In genomic region chr10:57785546-57785945, GRCh38 we compare ENCODE assay signal across 1 cellular context.
TF ChIP-seq lines count a peak whose summit lies in the region.

No MANE protein-coding gene starts in this region.

TF ChIP-seq in WTC11, 78 proteins besides CTCF, POLR2A, EP300 and RAD21 (continued from another document):
- TF ChIP-seq, protein P1, sequence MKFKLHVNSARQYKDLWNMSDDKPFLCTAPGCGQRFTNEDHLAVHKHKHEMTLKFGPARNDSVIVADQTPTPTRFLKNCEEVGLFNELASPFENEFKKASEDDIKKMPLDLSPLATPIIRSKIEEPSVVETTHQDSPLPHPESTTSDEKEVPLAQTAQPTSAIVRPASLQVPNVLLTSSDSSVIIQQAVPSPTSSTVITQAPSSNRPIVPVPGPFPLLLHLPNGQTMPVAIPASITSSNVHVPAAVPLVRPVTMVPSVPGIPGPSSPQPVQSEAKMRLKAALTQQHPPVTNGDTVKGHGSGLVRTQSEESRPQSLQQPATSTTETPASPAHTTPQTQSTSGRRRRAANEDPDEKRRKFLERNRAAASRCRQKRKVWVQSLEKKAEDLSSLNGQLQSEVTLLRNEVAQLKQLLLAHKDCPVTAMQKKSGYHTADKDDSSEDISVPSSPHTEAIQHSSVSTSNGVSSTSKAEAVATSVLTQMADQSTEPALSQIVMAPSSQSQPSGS (CRISPR knock-in tag; IDR thresholded peaks at IDR 0.05; ENCODE audit: borderline replicate concordance, low read depth) = no peak
- TF ChIP-seq, protein P2, sequence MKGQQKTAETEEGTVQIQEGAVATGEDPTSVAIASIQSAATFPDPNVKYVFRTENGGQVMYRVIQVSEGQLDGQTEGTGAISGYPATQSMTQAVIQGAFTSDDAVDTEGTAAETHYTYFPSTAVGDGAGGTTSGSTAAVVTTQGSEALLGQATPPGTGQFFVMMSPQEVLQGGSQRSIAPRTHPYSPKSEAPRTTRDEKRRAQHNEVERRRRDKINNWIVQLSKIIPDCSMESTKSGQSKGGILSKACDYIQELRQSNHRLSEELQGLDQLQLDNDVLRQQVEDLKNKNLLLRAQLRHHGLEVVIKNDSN (CRISPR knock-in tag; IDR thresholded peaks at IDR 0.05) = no peak
- TF ChIP-seq, protein P3, sequence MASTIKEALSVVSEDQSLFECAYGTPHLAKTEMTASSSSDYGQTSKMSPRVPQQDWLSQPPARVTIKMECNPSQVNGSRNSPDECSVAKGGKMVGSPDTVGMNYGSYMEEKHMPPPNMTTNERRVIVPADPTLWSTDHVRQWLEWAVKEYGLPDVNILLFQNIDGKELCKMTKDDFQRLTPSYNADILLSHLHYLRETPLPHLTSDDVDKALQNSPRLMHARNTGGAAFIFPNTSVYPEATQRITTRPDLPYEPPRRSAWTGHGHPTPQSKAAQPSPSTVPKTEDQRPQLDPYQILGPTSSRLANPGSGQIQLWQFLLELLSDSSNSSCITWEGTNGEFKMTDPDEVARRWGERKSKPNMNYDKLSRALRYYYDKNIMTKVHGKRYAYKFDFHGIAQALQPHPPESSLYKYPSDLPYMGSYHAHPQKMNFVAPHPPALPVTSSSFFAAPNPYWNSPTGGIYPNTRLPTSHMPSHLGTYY (CRISPR knock-in tag; IDR thresholded peaks at IDR 0.05) = no peak
- TF ChIP-seq, protein P4, sequence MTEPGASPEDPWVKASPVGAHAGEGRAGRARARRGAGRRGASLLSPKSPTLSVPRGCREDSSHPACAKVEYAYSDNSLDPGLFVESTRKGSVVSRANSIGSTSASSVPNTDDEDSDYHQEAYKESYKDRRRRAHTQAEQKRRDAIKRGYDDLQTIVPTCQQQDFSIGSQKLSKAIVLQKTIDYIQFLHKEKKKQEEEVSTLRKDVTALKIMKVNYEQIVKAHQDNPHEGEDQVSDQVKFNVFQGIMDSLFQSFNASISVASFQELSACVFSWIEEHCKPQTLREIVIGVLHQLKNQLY (CRISPR knock-in tag; IDR thresholded peaks at IDR 0.05) = no peak
- TF ChIP-seq, protein P5, sequence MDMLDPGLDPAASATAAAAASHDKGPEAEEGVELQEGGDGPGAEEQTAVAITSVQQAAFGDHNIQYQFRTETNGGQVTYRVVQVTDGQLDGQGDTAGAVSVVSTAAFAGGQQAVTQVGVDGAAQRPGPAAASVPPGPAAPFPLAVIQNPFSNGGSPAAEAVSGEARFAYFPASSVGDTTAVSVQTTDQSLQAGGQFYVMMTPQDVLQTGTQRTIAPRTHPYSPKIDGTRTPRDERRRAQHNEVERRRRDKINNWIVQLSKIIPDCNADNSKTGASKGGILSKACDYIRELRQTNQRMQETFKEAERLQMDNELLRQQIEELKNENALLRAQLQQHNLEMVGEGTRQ (CRISPR knock-in tag; IDR thresholded peaks at IDR 0.05) = no peak
- TF ChIP-seq FOXP1 (CRISPR knock-in tag; IDR thresholded peaks at IDR 0.05; ENCODE audit: borderline replicate concordance) (no peak), CBFB (CRISPR knock-in tag; IDR thresholded peaks at IDR 0.05; ENCODE audit: low read depth) (no peak), SMAD3 (CRISPR knock-in tag; IDR thresholded peaks at IDR 0.05; ENCODE audit: borderline replicate concordance) (no peak), ETV6 (CRISPR knock-in tag; IDR thresholded peaks at IDR 0.05) (no peak)
